In the genomic region with DNA sequence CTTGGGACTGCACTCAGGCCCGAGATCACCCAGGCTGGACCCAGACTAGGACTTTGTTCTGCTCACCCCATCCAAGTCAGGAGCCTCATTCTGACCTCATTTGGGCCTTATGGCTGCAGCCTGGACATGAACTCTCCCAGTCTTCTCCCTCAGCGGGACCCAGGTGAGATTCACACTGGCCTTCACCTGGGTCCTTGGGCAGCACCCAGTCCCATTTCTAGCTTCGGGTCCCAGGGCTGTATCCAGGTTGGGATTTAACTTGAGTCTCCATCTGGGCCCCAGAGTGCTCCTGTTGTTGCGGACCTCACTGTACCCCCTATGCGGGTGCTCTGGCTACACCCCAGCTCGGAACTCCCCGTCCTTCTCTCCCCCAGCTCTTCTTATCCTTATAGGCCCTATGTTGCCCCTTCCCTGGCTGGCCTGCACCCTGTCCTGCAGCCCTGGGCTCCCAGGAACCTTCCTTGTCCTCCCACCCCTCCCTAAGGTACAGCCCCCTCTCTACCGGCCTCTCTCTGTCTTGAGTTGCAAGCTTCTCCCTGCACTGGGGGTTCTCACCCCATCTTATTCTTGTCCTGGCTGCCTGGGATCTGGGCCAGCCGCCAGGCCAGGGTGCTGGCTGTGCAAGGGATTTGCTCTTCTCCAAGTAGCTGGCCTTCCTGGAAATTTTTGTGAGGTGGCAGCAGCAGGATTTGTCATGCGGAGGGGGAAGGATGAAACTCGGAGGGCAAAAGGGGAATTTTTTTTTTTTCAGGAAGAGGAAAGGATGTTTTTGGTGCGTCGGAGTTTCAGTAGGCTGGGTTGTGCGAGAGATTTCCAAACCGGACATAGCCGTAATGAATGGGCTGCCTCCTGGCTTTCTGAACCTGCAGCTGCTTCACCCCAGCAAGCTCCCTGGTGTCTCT, we compare ENCODE assay signal across 8 cellular contexts. TPM values are rescaled to one million over a fixed set of nuclear protein-coding genes. Genes with fewer than 3 reads are reported as not detected.
DNase-seq lines count a peak whose midpoint lies in the region; FAIRE-seq and TF ChIP-seq lines count a peak whose summit lies in the region.

No MANE protein-coding gene starts in this region.

- peaks cover 45 to 60% of the 10 kb centered on the region in 2 donors for H3K4me1 Mint-ChIP-seq in immature natural killer cell

- in situ Hi-C loops in Caki2 (cut with HindIII; ENCODE audit: low pct_unique_long_range_greater_than_20kb, low sequenced_read_pairs) = no loop called here

- peaks cover 15 to 16% (median 16%) of the 10 kb centered on the region in 3 donors for H3K27me3 Mint-ChIP-seq in immature natural killer cell (ENCODE audit: low read depth in 3 of 3)

- CTCF ChIA-PET in GM10248 (lab: Yijun Ruan, JAX) = interaction anchor here (3.1 to 3.8 kb wide), 2 partner anchors 8 to 227 kb away, joined by 15 to 36 read pairs; no protein-coding TSS in a partner anchor

- POLR2A ChIA-PET in GM10248 (lab: Yijun Ruan, JAX) = no interaction called here

- H3K27ac Mint-ChIP-seq in immature natural killer cell = peak overlapping the region; percentile 99 to 100 (median 99)

- peak; percentile 41 for DNase-seq in Caki2 (ENCODE audit: low read depth)
- no peak for DNase-seq in HTR-8/SVneo (ENCODE audit: insufficient read length, low spot score)
- no peak for DNase-seq in immature natural killer cell
- peak; percentile 38 for DNase-seq in stimulated activated CD8-positive, alpha-beta memory T cell treated with anti-CD3 and anti-CD28 coated beads, Interleukin-4, amount 100 ng/mL, for 48 hours
- no peak for DNase-seq in GM10248 (ENCODE audit: extremely low spot score)
- DNase-seq in SHP77 treated with DMSO at 0.1 percent for 48 hours (lab: John Stamatoyannopoulos, UW) = no peak
- DNase-seq in NCI-H2029 (lab: John Stamatoyannopoulos, UW) = no peak

- H3K4me3 Mint-ChIP-seq in immature natural killer cell = peak overlapping the region; percentile 92 to 98 (median 96)

- FAIRE-seq in HTR-8/SVneo (lab: Jason Lieb, UNC) = peak; percentile 4

- TF ChIP-seq CTCF in GM10248 (IDR thresholded peaks at IDR 0.05; ENCODE audit: control extremely low read depth, extremely low read depth, low read depth, missing control alignments) = no peak

- WGBS in adipose tissue, 3 donors = 2 to 6% (median 3%) methylated on average over 16 of the region's 16 CpGs

- peaks cover 0 to 2% (median 0%) of the 10 kb centered on the region in 6 donors for H3K9me3 Mint-ChIP-seq in immature natural killer cell

- peak overlapping the region; percentile 89 for H3K27ac ChIP-seq in adipose tissue (ENCODE audit: low read depth, low read length)

- no peaks in the 10 kb centered on the region for H3K36me3 Mint-ChIP-seq in immature natural killer cell

RNA-seq across cellular contexts. Expression of gene MAP2K3, which starts 0.9 kb away (rescaled TPM):
- total RNA-seq in Caki2 (2014; rRNA removed; shearing (Covaris generic); ENCODE audit: low replicate concordance) = 24.6 and 28.6 TPM in 2 replicates
- polyA plus RNA-seq in adipose tissue (100 to 1,000 TPM in 1 of 3 donors, 10 to 100 TPM in 2; 16.2 to 102 (median 32.1) TPM), immature natural killer cell (100 to 1,000 TPM in 1 of 3 donors, 10 to 100 TPM in 2; 66.6 to 136 (median 93.9) TPM)

RNA-seq across cellular contexts. Expression of gene NATD1, which starts 32.2 kb away (rescaled TPM):
- total RNA-seq in Caki2 (2014; rRNA removed; shearing (Covaris generic); ENCODE audit: low replicate concordance) = 0.10 TPM in 1 of 2 replicates, not detected in the other
- polyA plus RNA-seq in adipose tissue (10 to 100 TPM in 1 of 3 donors, 1 to 10 TPM in 2; 5.2 to 12.8 (median 7.3) TPM), immature natural killer cell (1 to 10 TPM in 2 of 3 donors, under 1 TPM in 1; 0.57 to 3.4 (median 2.5) TPM)

Comparison
In these comparisons a context has a peak if more than half of its experiments do, and no peak if none do; other contexts are left out.
1. DNase-seq: peak in Caki2 (single experiment) and stimulated activated CD8-positive, alpha-beta memory T cell treated with anti-CD3 and anti-CD28 coated beads, Interleukin-4, amount 100 ng/mL, for 48 hours (single experiment); none in HTR-8/SVneo (single experiment), immature natural killer cell (0 of 3), GM10248 (single experiment), SHP77 treated with DMSO at 0.1 percent for 48 hours (single experiment) and NCI-H2029 (single experiment).